Comparison of ENCODE assay signal across 14 cellular contexts in the genomic region with DNA sequence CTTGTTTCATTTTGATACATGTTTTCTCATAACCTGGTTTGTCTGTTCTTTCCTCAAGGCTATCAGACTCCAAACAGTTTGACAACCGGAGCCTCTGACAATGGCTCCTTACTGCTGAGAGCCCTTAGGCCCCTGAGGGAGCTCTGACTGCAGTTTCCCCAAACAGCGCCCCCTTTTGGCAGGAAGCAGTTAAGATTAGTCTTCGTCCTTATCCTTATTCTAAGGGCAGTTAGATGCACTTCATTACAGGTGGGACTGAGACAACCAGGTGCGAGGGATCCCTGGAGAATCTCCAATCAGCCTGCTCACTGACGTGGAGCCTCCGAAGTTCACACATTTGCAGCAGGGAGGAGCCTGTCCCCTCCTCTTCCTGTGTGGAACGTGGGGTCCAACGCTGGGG.
DNase-seq lines count a peak whose midpoint lies in the region; FAIRE-seq and TF ChIP-seq lines count a peak whose summit lies in the region.
"Had no signal": no experiment of that assay in that cellular context is flagged by ENCODE, and none has a peak within 500 bp of the region (broad histone marks: within the 10 kb centered on the region; RNA-seq: fewer than 3 reads in every experiment).

No MANE protein-coding gene starts in this region.

- TF ChIP-seq POLR2A in Peyer's patch (IDR thresholded peaks at IDR 0.05): no peak

- no peak for TF ChIP-seq CTCF in kidney (IDR thresholded peaks at IDR 0.05; ENCODE audit: borderline replicate concordance, extremely low read depth, insufficient read depth)
- TF ChIP-seq CTCF in Peyer's patch (IDR thresholded peaks at IDR 0.05): no peak

- CTCF ChIA-PET in HEK293T (lab: Yijun Ruan, JAX): interaction anchor here (0.6 kb wide), 1 partner anchor 245 kb away, joined by 3 read pairs; no protein-coding TSS in a partner anchor

- no peak for FAIRE-seq in kidney (lab: Jason Lieb, UNC)

- intact Hi-C loops in kidney (cut with DNase I): no loop called here

- H3K36me3 ChIP-seq in kidney (ENCODE audit: control insufficient read depth in 1 of 2, insufficient read depth in 2 of 2, low read length in 2 of 2): no peaks in the 10 kb centered on the region
- H3K36me3 ChIP-seq in Peyer's patch: no peaks in the 10 kb centered on the region
- H3K36me3 ChIP-seq: SJCRH30, spleen had no signal

- H3K4me1 ChIP-seq in kidney (ENCODE audit: control insufficient read depth in 1 of 2, insufficient read depth in 1 of 2, low read depth in 1 of 2, low read length in 2 of 2) (no peaks in the 10 kb centered on the region), Peyer's patch (no peaks in the 10 kb centered on the region)
- H3K4me1 ChIP-seq: SJCRH30, spleen had no signal

- H3K4me3 ChIP-seq in kidney (ENCODE audit: low read length in 2 of 2) (no peak overlapping the region), Peyer's patch (no peak overlapping the region)
- H3K4me3 ChIP-seq: SJCRH30, spleen had no signal

- no peaks in the 10 kb centered on the region for H3K27me3 ChIP-seq in Peyer's patch
- H3K27me3 ChIP-seq: SJCRH30, spleen had no signal

- POLR2A ChIA-PET in HEK293T (lab: Yijun Ruan, JAX): no interaction called here

- peak; percentile 5 for DNase-seq in ELR (ENCODE audit: low read depth)
- peak; percentile 20 for DNase-seq in HEK293T (ENCODE audit: extremely low spot score)
- DNase-seq in RPMI8226: peak; percentile 16
- DNase-seq in kidney: peak; percentile 38
- DNase-seq in stimulated activated CD4-positive, alpha-beta T cell treated with anti-CD3 and anti-CD28 coated beads, Interleukin-12 subunit alpha, Interleukin-12 subunit beta, amount 100 ng/mL, for 4 hours: no peak
- DNase-seq in stimulated activated CD8-positive, alpha-beta memory T cell treated with anti-CD3 and anti-CD28 coated beads, Interleukin-4, amount 100 ng/mL, for 48 hours: no peak
- no peak for DNase-seq in Peyer's patch
- DNase-seq: activated CD4-positive, alpha-beta T cell treated with anti-CD3 and anti-CD28 coated beads, Interleukin-2, amount 10 ng/mL, durations not matched to agents 7 days and 5 days; DMS79; HFFc6; naive B cell; NCI-H1694 treated with DMSO at 0.1 percent for 48 hours; spleen had no signal

- H3K9ac ChIP-seq in kidney (ENCODE audit: low read length in 2 of 2): no peak overlapping the region

- no peak overlapping the region for H3K27ac ChIP-seq in kidney (ENCODE audit: low read depth in 2 of 2, low read length in 2 of 2)
- no peak overlapping the region for H3K27ac ChIP-seq in Peyer's patch
- H3K27ac ChIP-seq: SJCRH30, spleen had no signal

- H3K9me3 ChIP-seq in kidney (ENCODE audit: control insufficient read depth in 1 of 2, low read length in 2 of 2): peaks cover 0 to 2% of the 10 kb centered on the region in 2 donors
- no peaks in the 10 kb centered on the region for H3K9me3 ChIP-seq in Peyer's patch
- H3K9me3 ChIP-seq: SJCRH30 had no signal

TF ChIP-seq in HEK293T, 16 proteins besides CTCF, POLR2A, EP300 and RAD21:
- TF ChIP-seq SUZ12 (IDR thresholded peaks at IDR 0.05) (no peak), ARNT (IDR thresholded peaks at IDR 0.05) (no peak), FOXA1 (IDR thresholded peaks at IDR 0.05) (no peak), CTBP1 (IDR thresholded peaks at IDR 0.05; ENCODE audit: borderline replicate concordance) (no peak), ELF4 (IDR thresholded peaks at IDR 0.05) (no peak), L3MBTL2 (conservative IDR thresholded peaks at IDR 0.05) (no peak), SP1 (IDR thresholded peaks at IDR 0.05) (no peak), HDGF (IDR thresholded peaks at IDR 0.05; ENCODE audit: borderline replicate concordance) (no peak), NFRKB (IDR thresholded peaks at IDR 0.05) (no peak), LEF1 (IDR thresholded peaks at IDR 0.05; ENCODE audit: borderline replicate concordance) (no peak), TARDBP (IDR thresholded peaks at IDR 0.05) (no peak), FOXK2 (IDR thresholded peaks at IDR 0.05) (no peak), ZNF384 (IDR thresholded peaks at IDR 0.05) (no peak), FOXM1 (IDR thresholded peaks at IDR 0.05; ENCODE audit: borderline replicate concordance) (no peak), BHLHE40 (IDR thresholded peaks at IDR 0.05; ENCODE audit: borderline replicate concordance) (no peak)
- TF ChIP-seq, protein P1, sequence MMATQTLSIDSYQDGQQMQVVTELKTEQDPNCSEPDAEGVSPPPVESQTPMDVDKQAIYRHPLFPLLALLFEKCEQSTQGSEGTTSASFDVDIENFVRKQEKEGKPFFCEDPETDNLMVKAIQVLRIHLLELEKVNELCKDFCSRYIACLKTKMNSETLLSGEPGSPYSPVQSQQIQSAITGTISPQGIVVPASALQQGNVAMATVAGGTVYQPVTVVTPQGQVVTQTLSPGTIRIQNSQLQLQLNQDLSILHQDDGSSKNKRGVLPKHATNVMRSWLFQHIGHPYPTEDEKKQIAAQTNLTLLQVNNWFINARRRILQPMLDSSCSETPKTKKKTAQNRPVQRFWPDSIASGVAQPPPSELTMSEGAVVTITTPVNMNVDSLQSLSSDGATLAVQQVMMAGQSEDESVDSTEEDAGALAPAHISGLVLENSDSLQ (IDR thresholded peaks at IDR 0.05): no peak

Comparison
In these comparisons a context has a peak if more than half of its experiments do, and no peak if none do; other contexts are left out.
1. DNase-seq: peak in ELR (single experiment), HEK293T (single experiment), RPMI8226 (single experiment) and kidney (single experiment); none in stimulated activated CD4-positive, alpha-beta T cell treated with anti-CD3 and anti-CD28 coated beads, Interleukin-12 subunit alpha, Interleukin-12 subunit beta, amount 100 ng/mL, for 4 hours (single experiment), stimulated activated CD8-positive, alpha-beta memory T cell treated with anti-CD3 and anti-CD28 coated beads, Interleukin-4, amount 100 ng/mL, for 48 hours (single experiment) and Peyer's patch (0 of 3).